20 cellular contexts compared by ENCODE assay signal in genomic region chr1:47714368-47714767, GRCh38.
DNase-seq lines count a peak whose midpoint lies in the region; FAIRE-seq and TF ChIP-seq lines count a peak whose summit lies in the region.
"Had no signal": no experiment of that assay in that cellular context is flagged by ENCODE, and none has a peak within 500 bp of the region (broad histone marks: within the 10 kb centered on the region; RNA-seq: fewer than 3 reads in every experiment).

No MANE protein-coding gene starts in this region.

- no peak for TF ChIP-seq CTCF in HEK293 (tag by site-specific recombination; IDR thresholded peaks at IDR 0.05)
- TF ChIP-seq CTCF in bronchial epithelial cell (IDR thresholded peaks at IDR 0.05; ENCODE audit: insufficient read depth, low read length, severe bottlenecking) = no peak
- TF ChIP-seq CTCF in esophagus muscularis mucosa (IDR thresholded peaks at IDR 0.05) = no peak

- CTCF ChIA-PET in HEK293 (lab: Yijun Ruan, JAX) = interaction anchor here (0.6 to 8.7 kb wide), 4 partner anchors 27 to 325 kb away, joined by 3 to 68 read pairs (median 5); partner anchors contain the start of gene FOXD2

- 100% methylated on average over 1 of the region's 1 CpG for WGBS in esophagus muscularis mucosa

- no peak overlapping the region for H3K27ac ChIP-seq in HEK293 (ENCODE audit: extremely low read depth, low read depth, low read length)
- H3K27ac ChIP-seq in esophagus muscularis mucosa (replicated peaks in 1 of 4) = no peak overlapping the region

- intact Hi-C loops in esophagus muscularis mucosa (cut with DNase I) = loop anchor here (5.0 to 10.0 kb wide), 2 partner anchors 190 to 537 kb away; no protein-coding TSS in a partner anchor

- H3K36me3 ChIP-seq in HEK293 (ENCODE audit: control insufficient read depth in 2 of 2, insufficient read depth in 1 of 2, low read length in 2 of 2) = no peaks in the 10 kb centered on the region
- H3K36me3 ChIP-seq in bronchial epithelial cell (ENCODE audit: control insufficient read depth, insufficient read depth, low read length) = no peaks in the 10 kb centered on the region
- H3K36me3 ChIP-seq in esophagus muscularis mucosa = no peaks in the 10 kb centered on the region

- H3K4me3 ChIP-seq in HEK293 (ENCODE audit: low read depth, low read length) = no peak overlapping the region
- H3K4me3 ChIP-seq in bronchial epithelial cell (ENCODE audit: low read depth, low read length) = no peak overlapping the region
- H3K4me3 ChIP-seq in esophagus muscularis mucosa = no peak overlapping the region

- TF ChIP-seq EP300 in esophagus muscularis mucosa (IDR thresholded peaks at IDR 0.05) = no peak

- H3K9me3 ChIP-seq in HEK293 (ENCODE audit: control insufficient read depth, insufficient read depth, low read depth, low read length) (no peaks in the 10 kb centered on the region), esophagus muscularis mucosa (no peaks in the 10 kb centered on the region)
- H3K9me3 ChIP-seq: Caco-2 had no signal

- no peak for TF ChIP-seq POLR2A in esophagus muscularis mucosa (IDR thresholded peaks at IDR 0.05; ENCODE audit: low read depth)

- POLR2A ChIA-PET in HEK293 (lab: Yijun Ruan, JAX) = interaction anchor here (0.6 kb wide), 1 partner anchor 374 kb away, joined by 5 read pairs; no protein-coding TSS in a partner anchor

- FAIRE-seq in bronchial epithelial cell (lab: Jason Lieb, UNC) = peak; percentile 55
- FAIRE-seq: G401.6, GM12892 had no signal

- peak; percentile 52 for DNase-seq in NCI-H2029 (lab: John Stamatoyannopoulos, UW)
- no peak for DNase-seq in NCI-H2029 treated with DMSO at 0.1 percent for 48 hours (lab: John Stamatoyannopoulos, UW)
- peak; percentile 15 for DNase-seq in activated CD8-positive, alpha-beta memory T cell treated with anti-CD3 and anti-CD28 coated beads, Interleukin-2, amount 50 U/mL, for 48 hours
- no peak for DNase-seq in activated CD8-positive, alpha-beta memory T cell treated with anti-CD3 and anti-CD28 coated beads, Interleukin-2, amount 50 U/mL, for 4 hours
- DNase-seq in bronchial epithelial cell (ENCODE audit: low read depth) = no peak
- no peak for DNase-seq in esophagus muscularis mucosa (ENCODE audit: extremely low spot score)
- DNase-seq in cerebellar nuclear complex (lab: John Stamatoyannopoulos, UW) = no peak
- DNase-seq: 8988T; C1 segment of cervical spinal cord; Caco-2; CD4-positive, CD25-positive, alpha-beta regulatory T cell; CD8-positive, alpha-beta T cell; DMS153; DND-41; GOT3; H7; HCEC 1CT had no signal

- H3K4me1 ChIP-seq in HEK293 (ENCODE audit: control insufficient read depth, insufficient read depth, low read length) (peaks cover 6% of the 10 kb centered on the region; the same call in 1 of the 2 replicates), esophagus muscularis mucosa (peaks cover 10 to 17% (median 16%) of the 10 kb centered on the region in 4 donors)

- H3K27me3 ChIP-seq in bronchial epithelial cell (ENCODE audit: control insufficient read depth, insufficient read depth, low read length) (peaks cover 22% of the 10 kb centered on the region), esophagus muscularis mucosa (peaks cover 0 to 85% (median 31%) of the 10 kb centered on the region in 4 donors)

TF ChIP-seq in HEK293, 187 proteins besides CTCF, POLR2A, EP300 and RAD21:
- no peak for TF ChIP-seq RBAK (tag by site-specific recombination; IDR thresholded peaks at IDR 0.05)
- TF ChIP-seq ZBTB48 (tag by site-specific recombination; IDR thresholded peaks at IDR 0.05) = no peak
- TF ChIP-seq ZFP3 (tag by site-specific recombination; IDR thresholded peaks at IDR 0.05; ENCODE audit: low read depth) = no peak
- TF ChIP-seq ZNF768 (tag by site-specific recombination; IDR thresholded peaks at IDR 0.05) = peak; percentile 79; the same call in 1 of the 2 replicates

Comparison
In these comparisons a context has a peak if more than half of its experiments do, and no peak if none do; other contexts are left out.
1. DNase-seq: peak in NCI-H2029 (single experiment) and activated CD8-positive, alpha-beta memory T cell treated with anti-CD3 and anti-CD28 coated beads, Interleukin-2, amount 50 U/mL, for 48 hours (single experiment); none in NCI-H2029 treated with DMSO at 0.1 percent for 48 hours (single experiment), activated CD8-positive, alpha-beta memory T cell treated with anti-CD3 and anti-CD28 coated beads, Interleukin-2, amount 50 U/mL, for 4 hours (single experiment), bronchial epithelial cell (single experiment), esophagus muscularis mucosa (single experiment) and cerebellar nuclear complex (0 of 2).